Comparison of ENCODE assay signal across 18 cellular contexts in the genomic region with DNA sequence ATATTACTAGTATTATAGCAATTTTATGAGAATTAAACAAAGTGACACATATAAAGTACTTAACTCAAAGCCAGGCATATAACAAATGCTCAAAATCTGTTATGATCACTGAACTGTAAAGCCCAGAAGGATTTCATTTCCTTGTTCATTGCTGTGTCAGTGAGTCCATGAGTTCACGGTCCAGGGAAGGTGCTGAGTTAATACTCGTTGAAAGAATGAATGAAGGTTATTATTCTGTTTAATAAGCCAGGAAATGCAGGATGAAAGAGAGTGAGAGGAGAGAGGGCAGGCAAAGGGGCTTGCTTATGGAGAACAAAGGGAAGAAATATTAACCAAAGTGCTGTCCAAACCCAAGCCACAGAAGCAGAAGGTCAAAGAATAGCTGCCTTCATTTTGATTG. TPM values are rescaled to one million over a fixed set of nuclear protein-coding genes. Genes with fewer than 3 reads are reported as not detected.
A peak's percentile ranks its signal among the peaks of the same experiment; 100 is the strongest.
DNase-seq lines count a peak whose midpoint lies in the region; ATAC-seq, FAIRE-seq and TF ChIP-seq lines count a peak whose summit lies in the region.
"Had no signal": no experiment of that assay in that cellular context is flagged by ENCODE, and none has a peak within 500 bp of the region (broad histone marks: within the 10 kb centered on the region; RNA-seq: fewer than 3 reads in every experiment).

No MANE protein-coding gene starts in this region.

- no peak for TF ChIP-seq POLR2A in sigmoid colon (IDR thresholded peaks at IDR 0.05)

- H3K27me3 ChIP-seq in sigmoid colon = no peaks in the 10 kb centered on the region
- H3K27me3 ChIP-seq: spleen, tibial artery had no signal

- H3K9me3 ChIP-seq in sigmoid colon = no peaks in the 10 kb centered on the region
- H3K9me3 ChIP-seq: spleen, tibial artery had no signal

- no peak for TF ChIP-seq CTCF in sigmoid colon (IDR thresholded peaks at IDR 0.05)

- no peak overlapping the region for H3K27ac ChIP-seq in sigmoid colon
- H3K27ac ChIP-seq: spleen, tibial artery, VCaP had no signal

- no peak overlapping the region for H3K4me3 ChIP-seq in sigmoid colon
- H3K4me3 ChIP-seq: spleen, tibial artery had no signal

- 50 to 54% methylated on average over 2 of the region's 2 CpGs for WGBS in sigmoid colon, 2 donors

- peak; percentile 84 for FAIRE-seq in GM19239 (lab: Jason Lieb, UNC)

- peaks cover 0 to 5% (median 0%) of the 10 kb centered on the region in 4 donors for H3K4me1 ChIP-seq in sigmoid colon
- H3K4me1 ChIP-seq: tibial artery had no signal

- ATAC-seq in GM21447 (IDR thresholded peaks at IDR 0.05; ENCODE audit: unreplicated experiment) = no peak

- no peak for TF ChIP-seq EP300 in sigmoid colon (IDR thresholded peaks at IDR 0.05)

- DNase-seq in NCI-H1417 (lab: John Stamatoyannopoulos, UW) = peak in 2 of 3 experiments; percentile 28 to 67
- no peak for DNase-seq in NCI-H1417 treated with DMSO at 0.1 percent for 48 hours (lab: John Stamatoyannopoulos, UW)
- DNase-seq in GM19239 (ENCODE audit: insufficient read length, low spot score) = no peak
- peak; percentile 8 for DNase-seq in dermis blood vessel endothelial cell
- DNase-seq in renal cortical epithelial cell (ENCODE audit: low read depth) = peak; percentile 76
- no peak for DNase-seq in sigmoid colon
- no peak for DNase-seq in OCI-M2 (lab: John Stamatoyannopoulos, UW; ENCODE audit: unreplicated experiment)
- DNase-seq: 8988T; activated CD4-positive, alpha-beta memory T cell treated with anti-CD3 and anti-CD28 coated beads for 36 hours; Karpas-422; NCI-H1694; NCI-H446; nephron progenitor cell; SIG-M5; spleen; tibial artery had no signal

- H3K36me3 ChIP-seq in sigmoid colon = no peaks in the 10 kb centered on the region
- H3K36me3 ChIP-seq: spleen, tibial artery had no signal

- intact Hi-C loops in sigmoid colon (cut with DNase I) = no loop called here

RNA-seq across cellular contexts. Expression of a gene that starts 40.2 kb away (rescaled TPM):
- 7.0 TPM in 2 replicates for total RNA-seq in dermis blood vessel endothelial cell
- total RNA-seq in renal cortical epithelial cell = 11.1 and 20.7 TPM in 2 replicates
- total RNA-seq in sigmoid colon = 100 to 1,000 TPM; 179 to 346 (median 240) TPM
- 1 to 10 TPM in 2 of 3 donors, under 1 TPM in 1; 0.23 to 6.8 (median 1.8) TPM for polyA plus RNA-seq in sigmoid colon

RNA-seq across cellular contexts. Expression of a gene that starts 48.9 kb away (rescaled TPM):
- 932 and 1,739 TPM in 2 replicates for total RNA-seq in dermis blood vessel endothelial cell
- total RNA-seq in renal cortical epithelial cell = 863 and 1,198 TPM in 2 replicates
- total RNA-seq in sigmoid colon = 100 to 1,000 TPM; 206 to 299 (median 222) TPM
- polyA plus RNA-seq in sigmoid colon = 100 to 1,000 TPM in 2 of 3 donors, 10 to 100 TPM in 1; 50.5 to 528 (median 126) TPM

Comparison
In these comparisons a context has a peak if more than half of its experiments do, and no peak if none do; other contexts are left out.
1. DNase-seq: peak in NCI-H1417 (2 of 3), dermis blood vessel endothelial cell (single experiment) and renal cortical epithelial cell (single experiment); none in NCI-H1417 treated with DMSO at 0.1 percent for 48 hours (single experiment), GM19239 (single experiment), sigmoid colon (single experiment) and OCI-M2 (single experiment).